Comparison of ENCODE assay signal across 10 cellular contexts in the genomic region with DNA sequence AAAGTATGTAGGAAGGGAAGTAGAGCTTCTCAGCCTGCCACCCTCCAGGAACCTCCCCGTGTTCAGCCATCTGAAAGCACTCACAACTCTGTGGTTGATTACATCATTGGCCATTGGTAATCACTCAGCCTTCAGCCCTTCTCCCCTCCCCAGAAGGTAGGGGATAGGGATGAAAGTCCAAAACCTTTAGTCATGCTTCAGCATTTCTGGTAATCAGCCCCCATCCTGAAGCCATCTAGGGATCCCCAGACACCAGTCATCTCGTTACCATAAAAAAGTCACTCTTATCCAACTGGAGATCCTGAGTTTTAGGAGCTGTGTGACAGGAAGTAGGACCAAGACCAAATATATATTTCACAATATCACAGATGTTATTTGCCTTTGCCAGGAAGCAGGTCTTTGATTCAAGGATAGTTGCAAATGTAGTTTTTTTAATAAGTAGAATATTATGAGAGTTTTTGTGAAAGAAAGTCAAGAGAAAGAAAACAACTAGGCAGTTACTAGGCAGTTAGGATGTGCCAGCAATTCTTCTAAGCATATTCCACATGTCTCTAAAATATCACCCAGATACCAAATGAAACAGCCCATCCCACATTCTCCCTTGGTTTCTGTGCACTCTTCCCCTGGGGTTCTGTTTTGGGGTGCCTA.
A peak's percentile ranks its signal among the peaks of the same experiment; 100 is the strongest.
DNase-seq lines count a peak whose midpoint lies in the region; ATAC-seq, FAIRE-seq and TF ChIP-seq lines count a peak whose summit lies in the region.
"Had no signal": no experiment of that assay in that cellular context is flagged by ENCODE, and none has a peak within 500 bp of the region (broad histone marks: within the 10 kb centered on the region; RNA-seq: fewer than 3 reads in every experiment).

No MANE protein-coding gene starts in this region.

- no peaks in the 10 kb centered on the region for H3K36me3 ChIP-seq in PC-3 (ENCODE audit: low read depth, low read length)
- H3K36me3 ChIP-seq in thyroid gland = no peaks in the 10 kb centered on the region

- BruUV-seq in PC-3 (replicated peaks; lab: Mats Ljungman, UMichigan) = no TSS peak

- TF ChIP-seq POLR2A in H54 (IDR thresholded peaks at IDR 0.05; ENCODE audit: low read depth, low read length) (no peak), thyroid gland (IDR thresholded peaks at IDR 0.05) (no peak)

- peak; percentile 83 for FAIRE-seq in H54 (lab: Jason Lieb, UNC)

- no peak overlapping the region for H3K4me3 ChIP-seq in PC-3 (ENCODE audit: low read length)
- no peak overlapping the region for H3K4me3 ChIP-seq in fibroblast of the aortic adventitia (ENCODE audit: low read depth, low read length)
- H3K4me3 ChIP-seq in thyroid gland (replicated peaks in 1 of 3) = no peak overlapping the region

- intact Hi-C loops in PC-3 (cut with micrococcal nuclease) (no loop called here), thyroid gland (cut with DNase I) (no loop called here)

- no peaks in the 10 kb centered on the region for H3K9me3 ChIP-seq in PC-3 (ENCODE audit: low read length)
- no peaks in the 10 kb centered on the region for H3K9me3 ChIP-seq in thyroid gland

- no peak overlapping the region for H2AFZ ChIP-seq in PC-3 (ENCODE audit: low read length)

- no peak overlapping the region for H3K4me2 ChIP-seq in PC-3 (ENCODE audit: low read length)

- H3K4me1 ChIP-seq in PC-3 (ENCODE audit: insufficient read depth, low read length) = no peaks in the 10 kb centered on the region
- H3K4me1 ChIP-seq in thyroid gland = no peaks in the 10 kb centered on the region

- TF ChIP-seq CTCF in AG09319 (IDR thresholded peaks at IDR 0.05; ENCODE audit: low read depth, low read length) (no peak), PC-3 (conservative IDR thresholded peaks at IDR 0.05; ENCODE audit: low read depth, low read length) (no peak), fibroblast of the aortic adventitia (IDR thresholded peaks at IDR 0.05; ENCODE audit: insufficient read depth, low read length) (no peak), thyroid gland (IDR thresholded peaks at IDR 0.05) (no peak)

- POLR2A ChIA-PET in PC-3 (lab: Charles Lee; ENCODE audit: unreplicated experiment) = no interaction called here

- WGBS in thyroid gland, 2 donors = 68 to 81% methylated on average over 2 of the region's 2 CpGs

- no peak overlapping the region for H3K27ac ChIP-seq in PC-3 (ENCODE audit: low read length)
- H3K27ac ChIP-seq in thyroid gland = no peak overlapping the region

- no peaks in the 10 kb centered on the region for H3K79me2 ChIP-seq in PC-3 (ENCODE audit: low read length)

- no peak overlapping the region for H3K9ac ChIP-seq in PC-3 (ENCODE audit: low read length)

- H3F3A ChIP-seq in PC-3 (ENCODE audit: low read length, unreplicated experiment) = no peaks in the 10 kb centered on the region

- H3K9me2 ChIP-seq in PC-3 (replicated peaks; ENCODE audit: low read length) = no peaks in the 10 kb centered on the region

- no peaks in the 10 kb centered on the region for H4K20me1 ChIP-seq in PC-3 (ENCODE audit: low read length)

- H3K27me3 ChIP-seq in PC-3 (ENCODE audit: low read length) (no peaks in the 10 kb centered on the region), thyroid gland (no peaks in the 10 kb centered on the region)

- ATAC-seq in PC-3 (no peak), HG02840 (IDR thresholded peaks at IDR 0.05; ENCODE audit: low FRiP score, unreplicated experiment) (no peak)

- CTCF ChIA-PET in PC-3 (lab: Charles Lee) = interaction anchor here (0.7 kb wide), 1 partner anchor 365 kb away, joined by 3 read pairs; the partner anchor contains the start of gene NOCT

- DNase-seq in AG09319 (ENCODE audit: extremely low read depth, low read depth) = peak; percentile 61
- DNase-seq in H54 (ENCODE audit: insufficient read length, low spot score) = peak; percentile 23
- peak; percentile 25 for DNase-seq in PC-3
- peak; percentile 91 for DNase-seq in fibroblast of the aortic adventitia (ENCODE audit: low read depth)
- DNase-seq in KG1 (lab: John Stamatoyannopoulos, UW) = no peak
- no peak for DNase-seq in activated CD4-positive, alpha-beta T cell treated with anti-CD3 and anti-CD28 coated beads for 48 hours
- no peak for DNase-seq in thyroid gland
- DNase-seq: activated T-cell treated with anti-CD3 and anti-CD28 coated beads, Interleukin-2, amount 50 U/mL, for 24 hours; C1 segment of cervical spinal cord had no signal

Comparison
In these comparisons a context has a peak if more than half of its experiments do, and no peak if none do; other contexts are left out.
1. DNase-seq: peak in AG09319 (single experiment), H54 (single experiment), PC-3 (single experiment) and fibroblast of the aortic adventitia (single experiment); none in KG1 (single experiment), activated CD4-positive, alpha-beta T cell treated with anti-CD3 and anti-CD28 coated beads for 48 hours (single experiment) and thyroid gland (0 of 2).